ENCODE assay signal across 11 cellular contexts in genomic region chr17:511833-512251, GRCh38.
DNase-seq lines count a peak whose midpoint lies in the region; ATAC-seq, FAIRE-seq and TF ChIP-seq lines count a peak whose summit lies in the region.
"Had no signal": no experiment of that assay in that cellular context is flagged by ENCODE, and none has a peak within 500 bp of the region (broad histone marks: within the 10 kb centered on the region; RNA-seq: fewer than 3 reads in every experiment).

No MANE protein-coding gene starts in this region.

- peaks cover 6% of the 10 kb centered on the region for H3K27me3 Mint-ChIP-seq in brain

- no peaks in the 10 kb centered on the region for H3K27me3 ChIP-seq in keratinocyte (ENCODE audit: control insufficient read depth, extremely low read depth, insufficient read depth, low read length)
- no peaks in the 10 kb centered on the region for H3K27me3 ChIP-seq in stomach
- H3K27me3 ChIP-seq in upper lobe of right lung, result no peaks in the 10 kb centered on the region

- H3K9me1 ChIP-seq in keratinocyte (ENCODE audit: control insufficient read depth, extremely low read depth, insufficient read depth, low read length), result no peaks in the 10 kb centered on the region

- peaks cover 19% of the 10 kb centered on the region for H3K4me1 ChIP-seq in keratinocyte (ENCODE audit: control insufficient read depth, extremely low read depth, insufficient read depth, low read length)
- peaks cover 0 to 42% (median 13%) of the 10 kb centered on the region in 4 donors for H3K4me1 ChIP-seq in stomach
- H3K4me1 ChIP-seq in upper lobe of right lung, result peaks cover 4% of the 10 kb centered on the region

- peaks cover 12 to 24% (median 21%) of the 10 kb centered on the region in 5 experiments for H3K9me3 Mint-ChIP-seq in brain

- no peaks in the 10 kb centered on the region for H3K79me2 ChIP-seq in keratinocyte (ENCODE audit: control insufficient read depth, insufficient read depth, low read length)

- peak overlapping the region; percentile 86 for H3K4me2 ChIP-seq in keratinocyte (ENCODE audit: control insufficient read depth, extremely low read depth, insufficient read depth, low read depth, low read length)

- H3K4me3 ChIP-seq in keratinocyte (ENCODE audit: control insufficient read depth in 2 of 3, extremely low read depth in 1 of 3, insufficient read depth in 2 of 3, low read depth in 1 of 3, low read length in 3 of 3) (peak overlapping the region in 2 of 3 experiments; percentile 6 to 60), stomach (no peak overlapping the region), upper lobe of right lung (no peak overlapping the region)

- no peak for ATAC-seq in GM21528 (IDR thresholded peaks at IDR 0.05; ENCODE audit: low FRiP score, unreplicated experiment)
- ATAC-seq in upper lobe of right lung, result no peak
- ATAC-seq: activated CD4-positive, alpha-beta T cell treated with anti-CD3 and anti-CD28 coated beads for 36 hours had no signal

- intact Hi-C loops in stomach (cut with DNase I; ENCODE audit: low total_unique reads) (no loop called here), upper lobe of right lung (cut with DNase I) (no loop called here)

- no peak for TF ChIP-seq POLR2A in stomach (IDR thresholded peaks at IDR 0.05)

- FAIRE-seq in keratinocyte (lab: Jason Lieb, UNC), result no peak
- FAIRE-seq: GM12891 had no signal

- H3K27ac ChIP-seq in keratinocyte (ENCODE audit: control insufficient read depth, insufficient read depth, low read length) (peak overlapping the region; percentile 36), stomach (peak overlapping the region in 4 of 5 donors; percentile 7 to 73 (median 46)), upper lobe of right lung (no peak overlapping the region)

- no peaks in the 10 kb centered on the region for H4K20me1 ChIP-seq in keratinocyte (ENCODE audit: control insufficient read depth, extremely low read depth, insufficient read depth, low read length)

- dilution Hi-C loops in keratinocyte (cut with MboI; ENCODE audit: extremely low pct_ligation_motif_present, low sequenced_read_pairs), result no loop called here

- peaks cover 21% of the 10 kb centered on the region for H3K4me1 Mint-ChIP-seq in brain
- H3K4me1 Mint-ChIP-seq: activated CD4-positive, alpha-beta T cell treated with anti-CD3 and anti-CD28 coated beads for 36 hours had no signal

- H3K4me3 Mint-ChIP-seq in brain, result peak overlapping the region in 1 of 5 experiments; percentile 15
- H3K4me3 Mint-ChIP-seq: activated CD4-positive, alpha-beta T cell treated with anti-CD3 and anti-CD28 coated beads for 36 hours had no signal

- no peak for TF ChIP-seq EP300 in stomach (IDR thresholded peaks at IDR 0.05)

- H2AFZ ChIP-seq in keratinocyte (ENCODE audit: control insufficient read depth, low read length), result no peak overlapping the region

- peak overlapping the region in 3 of 5 experiments; percentile 4 to 79 (median 6) for H3K27ac Mint-ChIP-seq in brain
- H3K27ac Mint-ChIP-seq: activated CD4-positive, alpha-beta T cell treated with anti-CD3 and anti-CD28 coated beads for 36 hours had no signal

- H3K9me3 ChIP-seq in keratinocyte (ENCODE audit: control insufficient read depth, low read depth, low read length), result no peaks in the 10 kb centered on the region
- H3K9me3 ChIP-seq in stomach, result no peaks in the 10 kb centered on the region
- H3K9me3 ChIP-seq in upper lobe of right lung, result no peaks in the 10 kb centered on the region

- H3K36me3 ChIP-seq in keratinocyte (ENCODE audit: control insufficient read depth in 2 of 2, extremely low read depth in 1 of 2, insufficient read depth in 2 of 2, low read length in 2 of 2) (no peaks in the 10 kb centered on the region), stomach (peaks cover 0 to 10% (median 3%) of the 10 kb centered on the region in 4 donors), upper lobe of right lung (no peaks in the 10 kb centered on the region)

- WGBS in stomach, 5 donors, result 44 to 69% (median 61%) methylated on average over 11 to 12 of the region's 12 CpGs

- peak overlapping the region; percentile 22 for H3K9ac ChIP-seq in keratinocyte (ENCODE audit: control insufficient read depth, extremely low read depth, insufficient read depth, low read length)

- DNase-seq in HCEC 1CT, result peak; percentile 29
- no peak for DNase-seq in keratinocyte (ENCODE audit: low read depth, low spot score)
- no peak for DNase-seq in stomach
- DNase-seq in T1000 (lab: John Stamatoyannopoulos, UW), result no peak
- no peak for DNase-seq in upper lobe of right lung
- DNase-seq: activated CD4-positive, alpha-beta T cell treated with anti-CD3 and anti-CD28 coated beads for 36 hours; MM.1S; stimulated activated CD4-positive, alpha-beta T cell treated with anti-CD3 and anti-CD28 coated beads, Interleukin-12 subunit alpha, Interleukin-12 subunit beta, amount 100 ng/mL, for 4 hours had no signal

- H3K36me3 Mint-ChIP-seq in brain, result peaks cover 25% of the 10 kb centered on the region

- no peak for TF ChIP-seq CTCF in brain (conservative IDR thresholded peaks at IDR 0.05)
- TF ChIP-seq CTCF in keratinocyte (optimal IDR thresholded peaks at IDR 0.05 in 1 of 3, IDR thresholded peaks at IDR 0.05 in 1 of 3, conservative IDR thresholded peaks at IDR 0.05 in 1 of 3; ENCODE audit: extremely low read depth in 1 of 3, insufficient read depth in 2 of 3, low read length in 3 of 3), result no peak
- TF ChIP-seq CTCF in stomach (IDR thresholded peaks at IDR 0.05), result no peak
- TF ChIP-seq CTCF in upper lobe of right lung (IDR thresholded peaks at IDR 0.05), result no peak

Comparison
In these comparisons a context has a peak if more than half of its experiments do, and no peak if none do; other contexts are left out.
1. H3K4me3 ChIP-seq: peak in keratinocyte (2 of 3); none in stomach (0 of 4) and upper lobe of right lung (single experiment).